29 cellular contexts compared by ENCODE assay signal in the genomic region with DNA sequence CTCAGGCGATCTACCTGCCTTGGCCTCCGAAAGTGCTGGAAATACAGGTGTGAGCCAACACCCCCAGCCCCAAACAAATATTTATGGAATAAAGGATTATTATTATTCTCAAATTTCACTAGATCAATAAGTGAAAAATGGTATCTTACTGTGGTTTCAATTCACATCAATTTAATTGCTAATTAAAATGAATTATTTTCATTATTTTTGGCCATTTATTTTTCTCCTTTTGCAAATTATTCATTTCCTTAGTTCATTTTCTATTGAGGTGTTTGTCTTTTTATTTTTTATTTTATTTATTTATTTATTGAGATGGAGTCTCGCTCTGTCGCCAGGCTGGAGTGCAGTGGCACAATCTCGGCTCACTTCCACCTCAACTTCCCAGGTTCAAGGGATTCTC.
"Had no signal": no experiment of that assay in that cellular context is flagged by ENCODE, and none has a peak within 500 bp of the region (broad histone marks: within the 10 kb centered on the region; RNA-seq: fewer than 3 reads in every experiment).

No MANE protein-coding gene starts in this region.

- H3K36me3 ChIP-seq: stomach, suprapubic skin, thoracic aorta, thyroid gland, tibial artery, tibial nerve, transverse colon, upper lobe of left lung, upper lobe of right lung, uterus, vagina had no signal

- H3K4me3 Mint-ChIP-seq: stimulated activated effector memory CD8-positive, alpha-beta T cell treated with anti-CD3 and anti-CD28 coated beads, Interleukin-12 subunit alpha, Interleukin-12 subunit beta, amount 100 ng/mL, for 72 hours; stimulated activated memory B cell treated with anti-CD40 and anti-IgM and Interleukin-4, amounts not matched to agents 10 μg/mL and 1 μg/mL and 100 μg/mL, for 72 hours; stimulated activated naive B cell treated with anti-CD40 and anti-IgM and Interleukin-4, amounts not matched to agents 10 μg/mL and 1 μg/mL and 100 μg/mL, for 72 hours; stimulated activated naive CD8-positive, alpha-beta T cell treated with anti-CD3 and anti-CD28 coated beads, Interleukin-15, amount 100 ng/mL, for 72 hours; stimulated activated naive CD8-positive, alpha-beta T cell treated with anti-CD3 and anti-CD28 coated beads, Interleukin-15, Interleukin-2, amounts not matched to agents 100 ng/mL and 50 ng/mL, for 24 hours; type B pancreatic cell had no signal

- DNase-seq: stimulated activated CD4-positive, alpha-beta T cell treated with anti-CD3 and anti-CD28 coated beads, Interleukin-2, amount 100 ng/mL, for 48 hours; stimulated activated CD4-positive, alpha-beta T cell treated with anti-CD3 and anti-CD28 coated beads, Interleukin-4, amount 100 ng/mL, for 1 hour; stimulated activated CD4-positive, alpha-beta T cell treated with anti-CD3 and anti-CD28 coated beads, Interleukin-4, amount 100 ng/mL, for 24 hours; stimulated activated CD4-positive, alpha-beta T cell treated with anti-CD3 and anti-CD28 coated beads, Interleukin-4, amount 100 ng/mL, for 4 hours; stimulated activated CD8-positive, alpha-beta memory T cell treated with anti-CD3 and anti-CD28 coated beads, Interleukin-4, amount 100 ng/mL, for 48 hours; stimulated activated naive B cell treated with anti-CD40 and anti-IgM and Interleukin-4, amounts not matched to agents 10 μg/mL and 1 μg/mL and 100 μg/mL, for 72 hours; stimulated activated naive CD4-positive, alpha-beta T cell; stimulated activated naive CD4-positive, alpha-beta T cell treated with Interleukin-2 at 50 U/mL for 16 hours; stimulated activated naive CD8-positive, alpha-beta T cell treated with anti-CD3 and anti-CD28 coated beads, Interleukin-15, amount 100 ng/mL, for 72 hours; stimulated activated naive CD8-positive, alpha-beta T cell treated with anti-CD3 and anti-CD28 coated beads, Interleukin-15, Interleukin-2, amounts not matched to agents 100 U/mL and 50 U/mL, for 24 hours; stomach; substantia nigra; testis; thyroid gland; tibial artery; transverse colon; trophoblast cell; upper lobe of left lung; upper lobe of right lung; uterus had no signal

- H3K27me3 ChIP-seq: stomach, suprapubic skin, testis, thyroid gland, tibial artery, tibial nerve, transverse colon, upper lobe of left lung, upper lobe of right lung, uterus, vagina had no signal

- H3K27me3 Mint-ChIP-seq: stimulated activated memory B cell treated with anti-CD40 and anti-IgM and Interleukin-4, amounts not matched to agents 10 μg/mL and 1 μg/mL and 100 μg/mL, for 72 hours; stimulated activated naive B cell treated with anti-CD40 and anti-IgM and Interleukin-4, amounts not matched to agents 10 μg/mL and 1 μg/mL and 100 μg/mL, for 72 hours; type B pancreatic cell had no signal

- H3K27ac Mint-ChIP-seq: stimulated activated effector memory CD8-positive, alpha-beta T cell treated with anti-CD3 and anti-CD28 coated beads, Interleukin-12 subunit alpha, Interleukin-12 subunit beta, amount 100 ng/mL, for 72 hours; stimulated activated memory B cell treated with anti-CD40 and anti-IgM and Interleukin-4, amounts not matched to agents 10 μg/mL and 1 μg/mL and 100 μg/mL, for 72 hours; stimulated activated naive B cell treated with anti-CD40 and anti-IgM and Interleukin-4, amounts not matched to agents 10 μg/mL and 1 μg/mL and 100 μg/mL, for 72 hours; stimulated activated naive CD8-positive, alpha-beta T cell treated with anti-CD3 and anti-CD28 coated beads, Interleukin-15, amount 100 ng/mL, for 72 hours; type B pancreatic cell had no signal

- H3K4me1 Mint-ChIP-seq: stimulated activated memory B cell treated with anti-CD40 and anti-IgM and Interleukin-4, amounts not matched to agents 10 μg/mL and 1 μg/mL and 100 μg/mL, for 72 hours had no signal

- H3K4me3 ChIP-seq: stomach, suprapubic skin, testis, thoracic aorta, thyroid gland, tibial artery, tibial nerve, transverse colon, upper lobe of left lung, upper lobe of right lung, uterus, vagina had no signal

- H3K9me3 ChIP-seq: testis, thyroid gland, vagina had no signal

- ATAC-seq: stimulated activated effector memory CD8-positive, alpha-beta T cell treated with anti-CD3 and anti-CD28 coated beads, Interleukin-12 subunit alpha, Interleukin-12 subunit beta, amount 100 ng/mL, for 72 hours; stimulated activated memory B cell treated with anti-CD40 and anti-IgM and Interleukin-4, amounts not matched to agents 10 μg/mL and 1 μg/mL and 100 μg/mL, for 72 hours; stimulated activated naive B cell treated with anti-CD40 and anti-IgM and Interleukin-4, amounts not matched to agents 10 μg/mL and 1 μg/mL and 100 μg/mL, for 72 hours; stimulated activated naive CD8-positive, alpha-beta T cell treated with anti-CD3 and anti-CD28 coated beads, Interleukin-15, amount 100 ng/mL, for 72 hours; stimulated activated naive CD8-positive, alpha-beta T cell treated with anti-CD3 and anti-CD28 coated beads, Interleukin-15, Interleukin-2, amounts not matched to agents 100 U/mL and 50 U/mL, for 24 hours; upper lobe of right lung had no signal

- H3K9me3 Mint-ChIP-seq: type B pancreatic cell had no signal

- FAIRE-seq: urothelium cell line had no signal

- H3K4me1 ChIP-seq: testis, thyroid gland, transverse colon, upper lobe of left lung, upper lobe of right lung, uterus had no signal

- H3K36me3 Mint-ChIP-seq: stimulated activated effector memory CD8-positive, alpha-beta T cell treated with anti-CD3 and anti-CD28 coated beads, Interleukin-12 subunit alpha, Interleukin-12 subunit beta, amount 100 ng/mL, for 72 hours; type B pancreatic cell had no signal

- H3K27ac ChIP-seq: stomach, suprapubic skin, testis, thoracic aorta, thyroid gland, tibial artery, tibial nerve, transverse colon, upper lobe of left lung, upper lobe of right lung, uterus, vagina had no signal
